ENCODE assay signal across 19 cellular contexts in the genomic region with DNA sequence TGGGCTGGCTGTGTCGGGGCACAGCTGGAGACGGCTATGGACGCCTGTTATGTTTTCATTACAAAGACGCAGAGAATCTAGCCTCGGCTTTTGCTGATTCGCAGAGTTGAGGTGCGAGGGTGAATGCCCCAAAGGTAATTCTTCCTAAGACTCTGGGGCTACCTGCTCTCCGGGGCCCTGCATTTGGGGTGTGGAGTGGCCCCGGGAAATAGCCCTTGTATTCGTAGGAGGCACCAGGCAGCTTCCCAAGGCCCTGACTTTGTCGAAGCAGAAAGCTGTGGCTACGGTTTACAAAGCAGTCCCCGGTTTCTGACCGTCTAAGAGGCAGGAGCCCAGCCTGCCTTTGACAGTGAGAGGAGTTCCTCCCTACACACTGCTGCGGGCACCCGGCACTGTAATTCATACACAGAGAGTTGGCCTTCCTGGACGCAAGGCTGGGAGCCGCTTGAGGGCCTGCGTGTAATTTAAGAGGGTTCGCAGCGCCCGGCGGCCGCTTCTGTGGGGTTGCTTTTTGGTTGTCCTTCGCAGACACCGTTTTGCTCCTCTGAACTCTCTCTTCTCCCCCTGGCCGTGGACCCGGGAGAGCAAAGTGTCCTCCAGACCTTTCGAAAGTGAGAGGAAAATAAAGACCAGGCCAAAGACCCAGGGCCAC. TPM values are rescaled to one million over a fixed set of nuclear protein-coding genes. Genes with fewer than 3 reads are reported as not detected.
"Had no signal": no experiment of that assay in that cellular context is flagged by ENCODE, and none has a peak within 500 bp of the region (broad histone marks: within the 10 kb centered on the region; RNA-seq: fewer than 3 reads in every experiment).

No MANE protein-coding gene starts in this region.

- H3K27ac ChIP-seq: breast epithelium, tibial nerve, WERI-Rb-1 had no signal

- H3K9me3 ChIP-seq: breast epithelium, tibial nerve had no signal

- ATAC-seq: esophagus mucosa; left colon; natural killer cell treated with Interleukin-12 subunit alpha and Interleukin-12 subunit beta and Interleukin-15 and Interleukin-18, amount 100 ng/mL, for 72 hours; right cardiac atrium; stimulated activated memory B cell treated with anti-CD40 and anti-IgM and Interleukin-4, amounts not matched to agents 10 μg/mL and 1 μg/mL and 100 μg/mL, for 72 hours had no signal

- H3K4me1 ChIP-seq: breast epithelium had no signal

- H3K4me3 ChIP-seq: smooth muscle cell, tibial nerve had no signal

- H3K4me2 ChIP-seq: smooth muscle cell had no signal

- H3K4me3 Mint-ChIP-seq: natural killer cell treated with Interleukin-12 subunit alpha and Interleukin-12 subunit beta and Interleukin-15 and Interleukin-18, amount 100 ng/mL, for 72 hours; stimulated activated memory B cell treated with anti-CD40 and anti-IgM and Interleukin-4, amounts not matched to agents 10 μg/mL and 1 μg/mL and 100 μg/mL, for 72 hours had no signal

- H3K36me3 ChIP-seq: breast epithelium, tibial nerve, WERI-Rb-1 had no signal

- H3K9me3 Mint-ChIP-seq: natural killer cell treated with Interleukin-12 subunit alpha and Interleukin-12 subunit beta and Interleukin-15 and Interleukin-18, amount 100 ng/mL, for 72 hours had no signal

- H3K27ac Mint-ChIP-seq: natural killer cell treated with Interleukin-12 subunit alpha and Interleukin-12 subunit beta and Interleukin-15 and Interleukin-18, amount 100 ng/mL, for 72 hours; stimulated activated memory B cell treated with anti-CD40 and anti-IgM and Interleukin-4, amounts not matched to agents 10 μg/mL and 1 μg/mL and 100 μg/mL, for 72 hours had no signal

- DNase-seq: activated CD4-positive, alpha-beta T cell treated with anti-CD3 and anti-CD28 coated beads for 4 hours; activated effector memory CD4-positive, alpha-beta T cell treated with anti-CD3 and anti-CD28 coated beads, Interleukin-2, amount 50 U/mL, for 16 hours; activated T-cell treated with anti-CD3 and anti-CD28 coated beads, Interleukin-2, amount 50 U/mL, for 1 hour; dermis blood vessel endothelial cell; glutamatergic neuron; left colon; mammary epithelial cell; right cardiac atrium; stimulated activated CD4-positive, alpha-beta T cell treated with anti-CD3 and anti-CD28 coated beads, Interleukin-1b, Interleukin-23, amount 100 ng/mL, for 48 hours; SW 1271; WERI-Rb-1 had no signal

RNA-seq across cellular contexts. Expression of gene SHOX, which starts 1.9 kb away (rescaled TPM):
- total RNA-seq: aorta; dermis blood vessel endothelial cell; esophagus mucosa; fibroblast of villous mesenchyme; mammary epithelial cell; natural killer cell treated with Interleukin-12 subunit alpha and Interleukin-12 subunit beta and Interleukin-15 and Interleukin-18, amount 100 ng/mL, for 72 hours; right cardiac atrium; smooth muscle cell had no signal
